Comparison of ENCODE assay signal across 10 cellular contexts in genomic region chr17:40110457-40110856, GRCh38. TPM values are rescaled to one million over a fixed set of nuclear protein-coding genes. Genes with fewer than 3 reads are reported as not detected.
DNase-seq lines count a peak whose midpoint lies in the region; ATAC-seq and TF ChIP-seq lines count a peak whose summit lies in the region.
"Had no signal": no experiment of that assay in that cellular context is flagged by ENCODE, and none has a peak within 500 bp of the region (broad histone marks: within the 10 kb centered on the region; RNA-seq: fewer than 3 reads in every experiment).

No MANE protein-coding gene starts in this region.

- peak overlapping the region; percentile 61 for H3K4me2 ChIP-seq in fibroblast of lung (ENCODE audit: extremely low read depth, insufficient read depth, low read length)

- in situ Hi-C loops in HAP-1 (cut with MboI; ENCODE audit: low sequenced_read_pairs) = no loop called here

- TF ChIP-seq POLR2A in prostate gland (IDR thresholded peaks at IDR 0.05) = no peak

- H3K27ac ChIP-seq in CD8-positive, alpha-beta T cell (ENCODE audit: low read depth, low read length) = no peak overlapping the region
- H3K27ac ChIP-seq in RWPE2 (ENCODE audit: poor library complexity, severe bottlenecking) (peak overlapping the region; percentile 75), fibroblast of lung (ENCODE audit: insufficient read depth, low read length) (peak overlapping the region; percentile 50), prostate gland (peak overlapping the region; percentile 88 to 97)
- H3K27ac ChIP-seq: brain microvascular endothelial cell had no signal

- peaks cover 84% of the 10 kb centered on the region for H3K4me1 ChIP-seq in CD8-positive, alpha-beta T cell (ENCODE audit: insufficient read depth, low read length)
- H3K4me1 ChIP-seq in RWPE2 (ENCODE audit: insufficient read depth, poor library complexity, severe bottlenecking) (peaks cover 46% of the 10 kb centered on the region), fibroblast of lung (ENCODE audit: control insufficient read depth, extremely low read depth, insufficient read depth, low read length) (peaks cover 66% of the 10 kb centered on the region), prostate gland (replicated peaks) (peaks cover 42% of the 10 kb centered on the region), HAP-1 (peaks cover 45% of the 10 kb centered on the region)

- H2AFZ ChIP-seq in fibroblast of lung (ENCODE audit: low read length) = no peak overlapping the region

- CTCF ChIA-PET in CD8-positive, alpha-beta T cell (lab: Charles Lee) = interaction anchor here (0.7 to 9.6 kb wide), 18 partner anchors 14 to 129 kb away, joined by 3 to 237 read pairs (median 9); partner anchors contain the start of genes MED24, MSL1, NR1D1 and RAPGEFL1

- POLR2A ChIA-PET in CD8-positive, alpha-beta T cell (lab: Charles Lee) = interaction anchor here (1.9 to 8.3 kb wide), 3 partner anchors 14 to 45 kb away, joined by 6 to 141 read pairs (median 56); partner anchors contain the start of genes NR1D1 and THRA

- no peaks in the 10 kb centered on the region for H3K27me3 ChIP-seq in CD8-positive, alpha-beta T cell (ENCODE audit: insufficient read depth, low read length)
- H3K27me3 ChIP-seq in RWPE2 (ENCODE audit: insufficient read depth, poor library complexity, severe bottlenecking) = no peaks in the 10 kb centered on the region
- H3K27me3 ChIP-seq in fibroblast of lung (ENCODE audit: control insufficient read depth, insufficient read depth, low read length) = no peaks in the 10 kb centered on the region
- H3K27me3 ChIP-seq in prostate gland (replicated peaks; ENCODE audit: insufficient read depth) = no peaks in the 10 kb centered on the region
- H3K27me3 ChIP-seq in HAP-1 (ENCODE audit: low read depth) = no peaks in the 10 kb centered on the region
- H3K27me3 ChIP-seq: brain microvascular endothelial cell had no signal

- no peak for ATAC-seq in CD8-positive, alpha-beta T cell
- no peak for ATAC-seq in RWPE2 (ENCODE audit: low read depth)

- 18% methylated on average over 1 of the region's 1 CpG for WGBS in prostate gland

- H3K27me3 Mint-ChIP-seq in CD8-positive, alpha-beta T cell (ENCODE audit: low read depth) = no peaks in the 10 kb centered on the region

- no peak overlapping the region for H3K9ac ChIP-seq in fibroblast of lung (ENCODE audit: insufficient read depth, low read length)

- H3K79me2 ChIP-seq in fibroblast of lung (ENCODE audit: control insufficient read depth, insufficient read depth, low read length) = no peaks in the 10 kb centered on the region

- H3K9me3 Mint-ChIP-seq in CD8-positive, alpha-beta T cell = no peaks in the 10 kb centered on the region

- H3K4me3 ChIP-seq in CD8-positive, alpha-beta T cell (ENCODE audit: low read depth, low read length) = no peak overlapping the region
- H3K4me3 ChIP-seq in RWPE2 (ENCODE audit: severe bottlenecking) (no peak overlapping the region), fibroblast of lung (replicated peaks in 1 of 4; ENCODE audit: control extremely low read depth in 1 of 4, insufficient read depth in 1 of 4, low read depth in 3 of 4, low read length in 4 of 4) (peak overlapping the region in 1 of 4 experiments; percentile 30), prostate gland (no peak overlapping the region), HAP-1 (no peak overlapping the region)

- intact Hi-C loops in CD8-positive, alpha-beta T cell (cut with DNase I, micrococcal nuclease) = loop anchor here in 1 of 2 experiments (2.0 kb wide), 1 partner anchor 48 kb away; the partner anchor contains the start of gene THRA
- intact Hi-C loops in prostate gland (cut with DNase I) = loop anchor here (5.0 kb wide), 1 partner anchor 48 kb away; the partner anchor contains the start of gene THRA

- H3K9me3 ChIP-seq in CD8-positive, alpha-beta T cell (ENCODE audit: low read length) = no peaks in the 10 kb centered on the region
- H3K9me3 ChIP-seq in RWPE2 (ENCODE audit: severe bottlenecking) = no peaks in the 10 kb centered on the region
- H3K9me3 ChIP-seq in fibroblast of lung (ENCODE audit: control insufficient read depth, insufficient read depth, low read depth, low read length) = no peaks in the 10 kb centered on the region
- H3K9me3 ChIP-seq in prostate gland = no peaks in the 10 kb centered on the region
- H3K9me3 ChIP-seq in HAP-1 = no peaks in the 10 kb centered on the region

- no peaks in the 10 kb centered on the region for H3K36me3 ChIP-seq in CD8-positive, alpha-beta T cell (ENCODE audit: insufficient read depth, low read length)
- H3K36me3 ChIP-seq in RWPE2 (ENCODE audit: low read depth) (no peaks in the 10 kb centered on the region), fibroblast of lung (ENCODE audit: control insufficient read depth, insufficient read depth, low read length) (no peaks in the 10 kb centered on the region), prostate gland (no peaks in the 10 kb centered on the region), HAP-1 (replicated peaks) (no peaks in the 10 kb centered on the region)
- H3K36me3 ChIP-seq: brain microvascular endothelial cell had no signal

- no peak for TF ChIP-seq CTCF in CD8-positive, alpha-beta T cell (IDR thresholded peaks at IDR 0.05)
- TF ChIP-seq CTCF in RWPE2 (IDR thresholded peaks at IDR 0.05; ENCODE audit: poor library complexity, severe bottlenecking) (no peak), fibroblast of lung (conservative IDR thresholded peaks at IDR 0.05 in 1 of 2, IDR thresholded peaks at IDR 0.05 in 1 of 2; ENCODE audit: low read depth in 1 of 2, low read length in 2 of 2) (no peak), prostate gland (IDR thresholded peaks at IDR 0.05) (no peak)

- no peaks in the 10 kb centered on the region for H3K36me3 Mint-ChIP-seq in CD8-positive, alpha-beta T cell

- peaks cover 83% of the 10 kb centered on the region for H3K4me1 Mint-ChIP-seq in CD8-positive, alpha-beta T cell (ENCODE audit: low read depth)

- no peak overlapping the region for H3K4me3 Mint-ChIP-seq in CD8-positive, alpha-beta T cell

- H4K20me1 ChIP-seq in fibroblast of lung (ENCODE audit: control insufficient read depth, extremely low read depth, insufficient read depth, low read length) = no peaks in the 10 kb centered on the region

- no peak for DNase-seq in CD8-positive, alpha-beta T cell
- DNase-seq in RWPE2 (ENCODE audit: low spot score) (no peak), fibroblast of lung (ENCODE audit: low read depth in 2 of 2) (no peak), prostate gland (ENCODE audit: low spot score) (no peak), DMS153 (lab: John Stamatoyannopoulos, UW) (no peak), occipital lobe (lab: John Stamatoyannopoulos, UW) (no peak), HAP-1 (ENCODE audit: low spot score in 2 of 2) (no peak)
- DNase-seq in stimulated activated CD4-positive, alpha-beta T cell treated with anti-CD3 and anti-CD28 coated beads, Interleukin-2, amount 100 ng/mL, for 24 hours = no peak
- DNase-seq: brain microvascular endothelial cell; stimulated activated CD4-positive, alpha-beta T cell treated with anti-CD3 and anti-CD28 coated beads, Interleukin-4, amount 100 ng/mL, for 24 hours had no signal

- H3K27ac Mint-ChIP-seq in CD8-positive, alpha-beta T cell = peak overlapping the region; percentile 88

RNA-seq across cellular contexts. Expression of gene NR1D1, which starts 10.1 kb away (rescaled TPM):
- 10 to 100 TPM; 24.1 to 25.6 TPM for total RNA-seq in CD8-positive, alpha-beta T cell
- 1.8 and 5.3 TPM in 2 replicates for total RNA-seq in fibroblast of lung
- polyA plus RNA-seq in fibroblast of lung = 3.3 and 4.0 TPM in 2 replicates
- polyA plus RNA-seq in fibroblast of lung (2012) = 9.4 and 10.7 TPM in 2 replicates
- polyA minus RNA-seq in fibroblast of lung (ENCODE audit: low replicate concordance) = 21.2 and 35.6 TPM in 2 replicates
- total RNA-seq in prostate gland = 10 to 100 TPM; 10.7 to 35.2 TPM
- 0.78 TPM for total RNA-seq in occipital lobe

RNA-seq across cellular contexts. Expression of gene MSL1, which starts 11.3 kb away (rescaled TPM):
- 10 to 100 TPM; 43.8 to 46.6 TPM for total RNA-seq in CD8-positive, alpha-beta T cell
- total RNA-seq in fibroblast of lung = 43.9 and 52.4 TPM in 2 replicates
- polyA plus RNA-seq in fibroblast of lung = 65.6 and 86.3 TPM in 2 replicates
- 44.7 and 60.6 TPM in 2 replicates for polyA plus RNA-seq in fibroblast of lung (2012)
- 8.0 and 11.3 TPM in 2 replicates for polyA minus RNA-seq in fibroblast of lung (ENCODE audit: low replicate concordance)
- total RNA-seq in prostate gland = 100 to 1,000 TPM in 1 of 2 donors, 10 to 100 TPM in 1; 77.0 to 112 TPM
- 89.2 TPM for total RNA-seq in occipital lobe

RNA-seq across cellular contexts. Expression of gene CASC3, which starts 29.9 kb away (rescaled TPM):
- total RNA-seq in CD8-positive, alpha-beta T cell = 100 to 1,000 TPM; 187 to 198 TPM
- total RNA-seq in fibroblast of lung = 24.9 and 26.8 TPM in 2 replicates
- polyA plus RNA-seq in fibroblast of lung = 38.8 and 45.7 TPM in 2 replicates
- 37.0 and 38.7 TPM in 2 replicates for polyA plus RNA-seq in fibroblast of lung (2012)
- polyA minus RNA-seq in fibroblast of lung (ENCODE audit: low replicate concordance) = 48.8 and 56.0 TPM in 2 replicates
- 10 to 100 TPM; 59.8 to 94.3 TPM for total RNA-seq in prostate gland
- total RNA-seq in occipital lobe = 43.8 TPM

RNA-seq across cellular contexts. Expression of gene THRA, which starts 47.7 kb away (rescaled TPM):
- total RNA-seq in CD8-positive, alpha-beta T cell = 10 to 100 TPM; 34.6 to 35.7 TPM
- total RNA-seq in fibroblast of lung (49.8 and 52.8 TPM in 2 replicates), prostate gland (10 to 100 TPM; 35.2 to 79.8 TPM), occipital lobe (91.1 TPM)
- 27.2 and 30.8 TPM in 2 replicates for polyA plus RNA-seq in fibroblast of lung
- 34.3 and 34.9 TPM in 2 replicates for polyA plus RNA-seq in fibroblast of lung (2012)
- 43.5 and 67.0 TPM in 2 replicates for polyA minus RNA-seq in fibroblast of lung (ENCODE audit: low replicate concordance)

RNA-seq across cellular contexts. Expression of gene MED24, which starts 56.2 kb away (rescaled TPM):
- total RNA-seq in CD8-positive, alpha-beta T cell = 100 to 1,000 TPM; 103 to 104 TPM
- total RNA-seq in fibroblast of lung (25.1 and 31.1 TPM in 2 replicates), prostate gland (100 to 1,000 TPM in 1 of 2 donors, 10 to 100 TPM in 1; 55.2 to 167 TPM), occipital lobe (72.5 TPM)
- 42.7 and 66.7 TPM in 2 replicates for polyA plus RNA-seq in fibroblast of lung
- 32.7 and 46.9 TPM in 2 replicates for polyA plus RNA-seq in fibroblast of lung (2012)
- 122 and 302 TPM in 2 replicates for polyA minus RNA-seq in fibroblast of lung (ENCODE audit: low replicate concordance)
